ENCODE assay signal across 8 cellular contexts in genomic region chrX:49291615-49292337, GRCh38. TPM values are rescaled to one million over a fixed set of nuclear protein-coding genes. Genes with fewer than 3 reads are reported as not detected.
DNase-seq lines count a peak whose midpoint lies in the region; ATAC-seq and TF ChIP-seq lines count a peak whose summit lies in the region.

No MANE protein-coding gene starts in this region.

- H3K27ac ChIP-seq in PC-3 (ENCODE audit: low read length) = no peak overlapping the region

- H3K4me3 ChIP-seq in PC-3 (ENCODE audit: low read length) = no peak overlapping the region

- TF ChIP-seq CTCF in PC-3 (conservative IDR thresholded peaks at IDR 0.05; ENCODE audit: low read depth, low read length) = peak; percentile 70

- no peaks in the 10 kb centered on the region for H3K27me3 ChIP-seq in PC-3 (ENCODE audit: low read length)

- peak overlapping the region; percentile 22; the same call in 1 of the 2 replicates for H2AFZ ChIP-seq in PC-3 (ENCODE audit: low read length)

- H3K9me2 ChIP-seq in PC-3 (replicated peaks; ENCODE audit: low read length) = no peaks in the 10 kb centered on the region

- no peaks in the 10 kb centered on the region for H3K9me3 ChIP-seq in PC-3 (ENCODE audit: low read length)

- H3K4me1 ChIP-seq in PC-3 (ENCODE audit: insufficient read depth, low read length) = no peaks in the 10 kb centered on the region

- H3K9ac ChIP-seq in PC-3 (ENCODE audit: low read length) = no peak overlapping the region

- BruUV-seq in PC-3 (replicated peaks; lab: Mats Ljungman, UMichigan) = no TSS peak

- H3K79me2 ChIP-seq in PC-3 (ENCODE audit: low read length) = no peaks in the 10 kb centered on the region

- peak; percentile 55 for DNase-seq in Daoy (ENCODE audit: low read depth)
- DNase-seq in PC-3 = peak; percentile 64
- DNase-seq in activated T-helper 1 cell treated with Interleukin-2 at 50 U/mL for 16 hours (ENCODE audit: low read depth) = peak; percentile 38
- DNase-seq in foreskin melanocyte = peak; percentile 25
- DNase-seq in pons (ENCODE audit: low spot score) = peak; percentile 39
- DNase-seq in NCI-H187 (lab: John Stamatoyannopoulos, UW) = no peak

- CTCF ChIA-PET in PC-3 (lab: Charles Lee) = no interaction called here

- H4K20me1 ChIP-seq in PC-3 (ENCODE audit: low read length) = no peaks in the 10 kb centered on the region

- ATAC-seq in HG02759 (IDR thresholded peaks at IDR 0.05; ENCODE audit: unreplicated experiment) (peak; percentile 59), PC-3 (peak; percentile 79), GM21423 (IDR thresholded peaks at IDR 0.05; ENCODE audit: unreplicated experiment) (no peak)

- no peak overlapping the region for H3K4me2 ChIP-seq in PC-3 (ENCODE audit: low read length)

- POLR2A ChIA-PET in PC-3 (lab: Charles Lee; ENCODE audit: unreplicated experiment) = no interaction called here

- H3K36me3 ChIP-seq in PC-3 (ENCODE audit: low read depth, low read length) = no peaks in the 10 kb centered on the region

- intact Hi-C loops in PC-3 (cut with micrococcal nuclease) = loop anchor here (2.0 kb wide), 2 partner anchors 463 to 547 kb away; no protein-coding TSS in a partner anchor

- no peaks in the 10 kb centered on the region for H3F3A ChIP-seq in PC-3 (ENCODE audit: low read length, unreplicated experiment)

RNA-seq across cellular contexts. Expression of gene GAGE10, which starts 11.7 kb away (rescaled TPM):
- not detected in 2 replicates for total RNA-seq in Daoy (2014; rRNA removed; shearing (Covaris generic))
- total RNA-seq in PC-3 (2014; rRNA removed) = not detected in 2 replicates

RNA-seq across cellular contexts. Expression of gene PPP1R3F, which starts 22.2 kb away (rescaled TPM):
- total RNA-seq in Daoy (2014; rRNA removed; shearing (Covaris generic)) = 6.5 and 7.2 TPM in 2 replicates
- total RNA-seq in PC-3 (2014; rRNA removed) = 11.8 and 17.8 TPM in 2 replicates

RNA-seq across cellular contexts. Expression of gene FOXP3, which starts 27.3 kb away (rescaled TPM):
- total RNA-seq in Daoy (2014; rRNA removed; shearing (Covaris generic)) = not detected in 2 replicates
- total RNA-seq in PC-3 (2014; rRNA removed) = not detected in 2 replicates

RNA-seq across cellular contexts. Expression of gene GAGE12J, which starts 30.1 kb away (rescaled TPM):
- not detected in 2 replicates for total RNA-seq in Daoy (2014; rRNA removed; shearing (Covaris generic))
- total RNA-seq in PC-3 (2014; rRNA removed) = not detected in 2 replicates

RNA-seq across cellular contexts. Expression of gene GAGE13, which starts 39.6 kb away (rescaled TPM):
- 12.3 and 21.8 TPM in 2 replicates for total RNA-seq in Daoy (2014; rRNA removed; shearing (Covaris generic))
- total RNA-seq in PC-3 (2014; rRNA removed) = not detected in 2 replicates

Comparison
In these comparisons a context has a peak if more than half of its experiments do, and no peak if none do; other contexts are left out.
1. DNase-seq: peak in Daoy (single experiment), PC-3 (single experiment), activated T-helper 1 cell treated with Interleukin-2 at 50 U/mL for 16 hours (single experiment), foreskin melanocyte (single experiment) and pons (single experiment); none in NCI-H187 (0 of 2).